In genomic region chr9:134203224-134203623, GRCh38 we compare ENCODE assay signal across 32 cellular contexts. TPM values are rescaled to one million over a fixed set of nuclear protein-coding genes. Genes with fewer than 3 reads are reported as not detected.
"Had no signal": no experiment of that assay in that cellular context is flagged by ENCODE, and none has a peak within 500 bp of the region (broad histone marks: within the 10 kb centered on the region; RNA-seq: fewer than 3 reads in every experiment).

No MANE protein-coding gene starts in this region.

- H3K27me3 ChIP-seq: colonic mucosa, esophagus squamous epithelium, gastrocnemius medialis, heart right ventricle, left lung had no signal

- H3K4me1 ChIP-seq: colonic mucosa, left lung, lower lobe of right lung had no signal

- ATAC-seq: effector memory CD8-positive, alpha-beta T cell; esophagus mucosa; gastrocnemius medialis; heart right ventricle; left cardiac atrium; left lung; left ventricle myocardium superior; lower lobe of right lung; mucosa of descending colon had no signal

- H3K9me3 ChIP-seq: colonic mucosa, gastrocnemius medialis, mucosa of descending colon had no signal

- FAIRE-seq: endometrium, islet of Langerhans, keratinocyte had no signal

- H3K36me3 ChIP-seq: colonic mucosa, esophagus squamous epithelium, gastrocnemius medialis, heart right ventricle, left lung, lower lobe of right lung had no signal

- H3K4me3 ChIP-seq: colonic mucosa, esophagus squamous epithelium, gastrocnemius medialis, heart right ventricle, left lung, lower lobe of right lung, mucosa of descending colon had no signal

- DNase-seq: colonic mucosa; cortex of kidney; effector CD8-positive, alpha-beta T cell; effector memory CD8-positive, alpha-beta T cell; endodermal cell; erythroblast; esophagus squamous epithelium; foreskin fibroblast; foreskin melanocyte; glutamatergic neuron; head of caudate nucleus; heart right ventricle; hippocampal formation; left cardiac atrium; left lung; left ventricle myocardium superior; mesenchymal stem cell; mucosa of descending colon; naive B cell had no signal

- H3K27ac ChIP-seq: colonic mucosa, epithelial cell of prostate, esophagus squamous epithelium, gastrocnemius medialis, heart right ventricle, left lung, lower lobe of right lung had no signal

RNA-seq across cellular contexts. Expression of gene RNU6ATAC, which starts 38.9 kb away (rescaled TPM):
- total RNA-seq: dermis microvascular lymphatic vessel endothelial cell, esophagus squamous epithelium, gastrocnemius medialis, glomerular endothelial cell, kidney epithelial cell, lower leg skin, lung microvascular endothelial cell, myocyte had no signal
- polyA plus RNA-seq: heart right ventricle, keratinocyte had no signal
